In genomic region chr17:47253541-47254402, GRCh38 we compare ENCODE assay signal across 9 cellular contexts. TPM values are rescaled to one million over a fixed set of nuclear protein-coding genes. Genes with fewer than 3 reads are reported as not detected.
DNase-seq lines count a peak whose midpoint lies in the region; ATAC-seq and TF ChIP-seq lines count a peak whose summit lies in the region.
"Had no signal": no experiment of that assay in that cellular context is flagged by ENCODE, and none has a peak within 500 bp of the region (broad histone marks: within the 10 kb centered on the region; RNA-seq: fewer than 3 reads in every experiment).

ITGB3 (plus strand) TSS chr17:47253827; CDS start chr17:47253862, 35 bp downstream.

- peaks cover 5 to 13% (median 11%) of the 10 kb centered on the region in 3 donors for H3K4me1 Mint-ChIP-seq in CD8-positive, alpha-beta memory T cell

- H3K4me1 ChIP-seq in CD8-positive, alpha-beta memory T cell (ENCODE audit: insufficient read depth, low read length), result peaks cover 4% of the 10 kb centered on the region
- peaks cover 26% of the 10 kb centered on the region for H3K4me1 ChIP-seq in SJCRH30
- H3K4me1 ChIP-seq in ovary (ENCODE audit: insufficient read depth), result no peaks in the 10 kb centered on the region
- H3K4me1 ChIP-seq in thyroid gland, result peaks cover 23 to 32% of the 10 kb centered on the region in 2 donors

- TF ChIP-seq POLR2A in ovary (IDR thresholded peaks at IDR 0.05), result no peak
- TF ChIP-seq POLR2A in thyroid gland (IDR thresholded peaks at IDR 0.05), result peak; percentile 59 to 93

- H3K9me3 Mint-ChIP-seq in CD8-positive, alpha-beta memory T cell, result no peaks in the 10 kb centered on the region

- peak within 1 kb of the TSS; percentile 43 for H3K4me3 ChIP-seq in CD8-positive, alpha-beta memory T cell (ENCODE audit: low read length)
- peak within 1 kb of the TSS; percentile 84 for H3K4me3 ChIP-seq in SJCRH30
- peak within 1 kb of the TSS; percentile 52 for H3K4me3 ChIP-seq in ovary
- H3K4me3 ChIP-seq in thyroid gland (replicated peaks in 1 of 3), result peak within 1 kb of the TSS; percentile 67 to 85 (median 82)

- intact Hi-C loops in ovary (cut with DNase I), result loop anchor here in 1 of 4 donors (1.0 kb wide), 1 partner anchor 24 kb away; no protein-coding TSS in a partner anchor
- intact Hi-C loops in thyroid gland (cut with DNase I), result no loop called here

- TF ChIP-seq EP300 in ovary (IDR thresholded peaks at IDR 0.05), result no peak

- no peak within 1 kb of the TSS for H3K27ac ChIP-seq in CD8-positive, alpha-beta memory T cell (ENCODE audit: low read depth, low read length)
- H3K27ac ChIP-seq in SJCRH30, result peak within 1 kb of the TSS; percentile 72
- H3K27ac ChIP-seq in ovary, result no peak within 1 kb of the TSS
- peak within 1 kb of the TSS; percentile 87 to 98 (median 95) for H3K27ac ChIP-seq in thyroid gland
- H3K27ac ChIP-seq: epithelial cell of prostate had no signal

- POLR2A ChIA-PET in CD8-positive, alpha-beta memory T cell (lab: Charles Lee), result no interaction called here

- H3K36me3 ChIP-seq in CD8-positive, alpha-beta memory T cell (ENCODE audit: insufficient read depth, low read length), result no peaks in the 10 kb centered on the region
- H3K36me3 ChIP-seq in SJCRH30 (no peaks in the 10 kb centered on the region), ovary (no peaks in the 10 kb centered on the region), thyroid gland (no peaks in the 10 kb centered on the region)

- peak; percentile 79 for ATAC-seq in GM19455 (IDR thresholded peaks at IDR 0.05; ENCODE audit: unreplicated experiment)

- CTCF ChIA-PET in CD8-positive, alpha-beta memory T cell (lab: Charles Lee), result interaction anchor here (0.5 to 1.0 kb wide), 2 partner anchors 20 to 131 kb away, joined by 3 read pairs; no protein-coding TSS in a partner anchor

- TF ChIP-seq CTCF in ovary (IDR thresholded peaks at IDR 0.05), result peak in 2 of 3 donors; percentile 40
- TF ChIP-seq CTCF in thyroid gland (IDR thresholded peaks at IDR 0.05), result peak in 3 of 6 experiments; percentile 43 to 59 (median 57)

- peaks cover 33 to 62% of the 10 kb centered on the region in 2 donors for H3K27me3 Mint-ChIP-seq in CD8-positive, alpha-beta memory T cell

- H3K36me3 Mint-ChIP-seq in CD8-positive, alpha-beta memory T cell, result no peaks in the 10 kb centered on the region

- H3K27ac Mint-ChIP-seq in CD8-positive, alpha-beta memory T cell, result peak within 1 kb of the TSS in 3 of 8 donors; percentile 68 to 91 (median 69)

- peaks cover 5% of the 10 kb centered on the region for H3K27me3 ChIP-seq in CD8-positive, alpha-beta memory T cell (ENCODE audit: insufficient read depth, low read length, poor library complexity, severe bottlenecking)
- no peaks in the 10 kb centered on the region for H3K27me3 ChIP-seq in SJCRH30
- no peaks in the 10 kb centered on the region for H3K27me3 ChIP-seq in ovary
- H3K27me3 ChIP-seq in thyroid gland, result no peaks in the 10 kb centered on the region

- no peaks in the 10 kb centered on the region for H3K9me3 ChIP-seq in CD8-positive, alpha-beta memory T cell (ENCODE audit: low read length)
- no peaks in the 10 kb centered on the region for H3K9me3 ChIP-seq in SJCRH30 (replicated peaks)
- H3K9me3 ChIP-seq in ovary, result no peaks in the 10 kb centered on the region
- no peaks in the 10 kb centered on the region for H3K9me3 ChIP-seq in thyroid gland

- peak within 1 kb of the TSS; percentile 85 to 91 (median 88) for H3K4me3 Mint-ChIP-seq in CD8-positive, alpha-beta memory T cell

- DNase-seq in CD8-positive, alpha-beta memory T cell, result peak; percentile 37 to 78 (median 56)
- DNase-seq in HUDEP-2 (lab: John Stamatoyannopoulos, UW; ENCODE audit: unreplicated experiment in 76 of 76), result peak in 57 of 76 experiments; percentile 5 to 70 (median 47)
- peak; percentile 88 for DNase-seq in SJCRH30
- peak; percentile 40 for DNase-seq in activated gamma-delta T cell treated with anti-CD3 and anti-CD28 coated beads, Interleukin-2, amount 50 U/mL, for 16 hours (ENCODE audit: low read depth)
- DNase-seq in glomerular visceral epithelial cell (ENCODE audit: extremely low spot score), result peak; percentile 84
- peak; percentile 68 to 83 (median 75) for DNase-seq in ovary
- DNase-seq in thyroid gland, result peak; percentile 82 to 84

- WGBS in ovary, 3 donors, result 0 to 1% (median 0%) methylated on average over 80 to 110 of the region's 112 CpGs
- WGBS in thyroid gland, 2 donors, result 0 to 2% methylated on average over 14 to 44 of the region's 112 CpGs

RNA-seq across cellular contexts. Expression of gene ITGB3, which starts in this region (rescaled TPM):
- total RNA-seq in CD8-positive, alpha-beta memory T cell, result under 1 TPM; 0.07 to 0.13 TPM
- not detected for polyA plus RNA-seq in CD8-positive, alpha-beta memory T cell
- 28.0 and 28.9 TPM in 2 replicates for total RNA-seq in SJCRH30 (2014; rRNA removed; shearing (Covaris generic))
- total RNA-seq in ovary (1 to 10 TPM; 1.7 to 7.7 (median 2.9) TPM), thyroid gland (100 to 1,000 TPM; 102 to 260 (median 149) TPM)
- polyA plus RNA-seq in ovary, result 1 to 10 TPM; 2.8 to 9.4 TPM

Comparison
In these comparisons a context has a peak if more than half of its experiments do, and no peak if none do; other contexts are left out.
1. Peak in DNase-seq and H3K4me3 ChIP-seq in CD8-positive, alpha-beta memory T cell; RNA of the gene not detected or under 1 TPM.
2. H3K27ac ChIP-seq: peak in SJCRH30 (single experiment) and thyroid gland (3 of 3); none in CD8-positive, alpha-beta memory T cell (single experiment) and ovary (0 of 2).
3. Peak in every context shown above with its lines, with median percentiles within 50 percentile points of each other: DNase-seq and H3K4me3 ChIP-seq.